In genomic region chr6:87722831-87723726, GRCh38 we compare ENCODE assay signal across 1 cellular context.
TF ChIP-seq lines count a peak whose summit lies in the region.

No MANE protein-coding gene starts in this region.

TF ChIP-seq in GM12878, 131 proteins besides CTCF, POLR2A, EP300 and RAD21 (continued from another document and continues in another):
- no peak for TF ChIP-seq REST (IDR thresholded peaks at IDR 0.05; ENCODE audit: low read depth, low read length)
- TF ChIP-seq PBX3 (IDR thresholded peaks at IDR 0.05; ENCODE audit: insufficient replicate concordance, low read depth, low read length) = no peak
- TF ChIP-seq ZBTB40 (IDR thresholded peaks at IDR 0.05; ENCODE audit: borderline replicate concordance) = 0 out of 2 replicates have a peak, but pooled peaks have one; percentile 5
- TF ChIP-seq ZBED1 (IDR thresholded peaks at IDR 0.05; ENCODE audit: borderline replicate concordance) = peak; percentile 55; the same call in 1 of the 2 replicates
- no peak for TF ChIP-seq FOXK2 (IDR thresholded peaks at IDR 0.05)
- peak; percentile 53 for TF ChIP-seq ATF2 (IDR thresholded peaks at IDR 0.05; ENCODE audit: low read length)
- TF ChIP-seq LARP7 (IDR thresholded peaks at IDR 0.05) = no peak
- 0 out of 2 replicates have a peak, but pooled peaks have one; percentile 52 for TF ChIP-seq MTA2 (IDR thresholded peaks at IDR 0.05; ENCODE audit: low read depth)
- peak; percentile 62 for TF ChIP-seq NFIC (IDR thresholded peaks at IDR 0.05; ENCODE audit: low read depth, low read length)
- no peak for TF ChIP-seq YBX1 (IDR thresholded peaks at IDR 0.05)
- no peak for TF ChIP-seq JUND (IDR thresholded peaks at IDR 0.05; ENCODE audit: low read depth, low read length)
- TF ChIP-seq BCLAF1 (IDR thresholded peaks at IDR 0.05) = no peak
- TF ChIP-seq ZNF217 (IDR thresholded peaks at IDR 0.05) = 0 out of 2 replicates have a peak, but pooled peaks have one; percentile 41
- TF ChIP-seq EZH2 (IDR thresholded peaks at IDR 0.05; ENCODE audit: borderline replicate concordance, control insufficient read depth, low read depth, low read length) = no peak
- TF ChIP-seq CBFB (IDR thresholded peaks at IDR 0.05; ENCODE audit: low read depth) = peak; percentile 75
- no peak for TF ChIP-seq GABPA (IDR thresholded peaks at IDR 0.05; ENCODE audit: low read depth)
- TF ChIP-seq RAD51 (IDR thresholded peaks at IDR 0.05) = no peak; the same call in 1 of the 2 replicates
- no peak for TF ChIP-seq IRF5 (IDR thresholded peaks at IDR 0.05; ENCODE audit: borderline replicate concordance)
- TF ChIP-seq BCL11A (IDR thresholded peaks at IDR 0.05; ENCODE audit: low read depth, low read length) = peak; percentile 64
- no peak for TF ChIP-seq ELK1 (IDR thresholded peaks at IDR 0.05; ENCODE audit: low read depth, low read length)
- no peak for TF ChIP-seq CREM (IDR thresholded peaks at IDR 0.05; ENCODE audit: low read depth)
- TF ChIP-seq CEBPB (IDR thresholded peaks at IDR 0.05; ENCODE audit: borderline replicate concordance in 1 of 2, low read depth in 2 of 2, low read length in 2 of 2) = no peak; a peak in 1 of 4 replicates
- TF ChIP-seq BHLHE40 (IDR thresholded peaks at IDR 0.05; ENCODE audit: borderline replicate concordance in 1 of 2, low read depth in 2 of 2, low read length in 1 of 2) = peak in 1 of 2 experiments; percentile 23; a peak in 1 of 4 replicates
- TF ChIP-seq MEF2B (IDR thresholded peaks at IDR 0.05; ENCODE audit: partially characterized antibody, poor library complexity, severe bottlenecking) = no peak
- peak; percentile 81 for TF ChIP-seq JUNB (IDR thresholded peaks at IDR 0.05)
- no peak for TF ChIP-seq TAF1 (IDR thresholded peaks at IDR 0.05; ENCODE audit: borderline replicate concordance, low read depth, low read length)
- TF ChIP-seq NFYA (IDR thresholded peaks at IDR 0.05; ENCODE audit: borderline replicate concordance, low read depth, low read length) = no peak
- no peak for TF ChIP-seq MLLT1 (IDR thresholded peaks at IDR 0.05)
- TF ChIP-seq SMARCA5 (IDR thresholded peaks at IDR 0.05) = no peak
- no peak for TF ChIP-seq PKNOX1 (IDR thresholded peaks at IDR 0.05)
- TF ChIP-seq GATAD2B (conservative IDR thresholded peaks at IDR 0.05; ENCODE audit: low read depth) = peak; percentile 60; the same call in 1 of the 2 replicates
- 0 out of 2 replicates have a peak, but pooled peaks have one; percentile 59 for TF ChIP-seq TCF3 (IDR thresholded peaks at IDR 0.05; ENCODE audit: borderline replicate concordance, insufficient read depth, low read depth, low read length)
- TF ChIP-seq SREBF1 (IDR thresholded peaks at IDR 0.05; ENCODE audit: low read length) = no peak
- no peak for TF ChIP-seq ATF3 (IDR thresholded peaks at IDR 0.05; ENCODE audit: borderline replicate concordance, extremely low read depth, low read depth, low read length)
- TF ChIP-seq EGR1 (IDR thresholded peaks at IDR 0.05; ENCODE audit: borderline replicate concordance in 1 of 2, low read depth in 2 of 2, low read length in 2 of 2) = no peak
- TF ChIP-seq USF1 (IDR thresholded peaks at IDR 0.05; ENCODE audit: borderline replicate concordance, extremely low read length, insufficient read depth, low read depth, low read length) = no peak
- peak; percentile 82 for TF ChIP-seq PAX5 (IDR thresholded peaks at IDR 0.05; ENCODE audit: borderline replicate concordance, low read depth, low read length)
- peak; percentile 66; the same call in 1 of the 2 replicates for TF ChIP-seq TBL1XR1 (IDR thresholded peaks at IDR 0.05; ENCODE audit: low read depth, low read length)
